In genomic region chr17:8161289-8162231, GRCh38 we compare ENCODE assay signal across 7 cellular contexts. TPM values are rescaled to one million over a fixed set of nuclear protein-coding genes. Genes with fewer than 3 reads are reported as not detected.
DNase-seq lines count a peak whose midpoint lies in the region; TF ChIP-seq lines count a peak whose summit lies in the region.
"Had no signal": no experiment of that assay in that cellular context is flagged by ENCODE, and none has a peak within 500 bp of the region (broad histone marks: within the 10 kb centered on the region; RNA-seq: fewer than 3 reads in every experiment).

No MANE protein-coding gene starts in this region.

- CTCF ChIA-PET in Calu3 (lab: Charles Lee), result no interaction called here

- intact Hi-C loops in Calu3 (cut with micrococcal nuclease; ENCODE audit: unreplicated experiment), result no loop called here

- H3K27ac Mint-ChIP-seq in Calu3 (ENCODE audit: unreplicated experiment), result no peak overlapping the region
- peak overlapping the region; percentile 89 for H3K27ac Mint-ChIP-seq in activated naive CD8-positive, alpha-beta T cell treated with anti-CD3 and anti-CD28 coated beads for 36 hours
- peak overlapping the region; percentile 82 for H3K27ac Mint-ChIP-seq in mesothelial cell of epicardium

- peaks cover 40% of the 10 kb centered on the region for H3K36me3 Mint-ChIP-seq in Calu3 (ENCODE audit: insufficient read depth, unreplicated experiment)
- H3K36me3 Mint-ChIP-seq in activated naive CD8-positive, alpha-beta T cell treated with anti-CD3 and anti-CD28 coated beads for 36 hours, result peaks cover 22% of the 10 kb centered on the region
- H3K36me3 Mint-ChIP-seq in mesothelial cell of epicardium, result no peaks in the 10 kb centered on the region

- no peak for DNase-seq in Calu3
- DNase-seq in activated naive CD8-positive, alpha-beta T cell treated with anti-CD3 and anti-CD28 coated beads for 36 hours, result no peak
- no peak for DNase-seq in mesothelial cell of epicardium (ENCODE audit: low spot score in 2 of 2, unreplicated experiment in 2 of 2)
- no peak for DNase-seq in NCI-H774 (lab: John Stamatoyannopoulos, UW)
- no peak for DNase-seq in iPS-NIHi7 (ENCODE audit: extremely low spot score)
- DNase-seq in activated CD4-positive, alpha-beta T cell treated with anti-CD3 and anti-CD28 coated beads, Interleukin-2, amount 50 U/mL, for 48 hours, result no peak
- DNase-seq: left cardiac atrium had no signal

- H3K4me1 Mint-ChIP-seq in Calu3 (ENCODE audit: low read depth, unreplicated experiment) (no peaks in the 10 kb centered on the region), mesothelial cell of epicardium (peaks cover 37% of the 10 kb centered on the region)
- H3K4me1 Mint-ChIP-seq in activated naive CD8-positive, alpha-beta T cell treated with anti-CD3 and anti-CD28 coated beads for 36 hours, result peaks cover 55% of the 10 kb centered on the region

- H3K27me3 Mint-ChIP-seq in Calu3 (ENCODE audit: unreplicated experiment), result no peaks in the 10 kb centered on the region
- no peaks in the 10 kb centered on the region for H3K27me3 Mint-ChIP-seq in activated naive CD8-positive, alpha-beta T cell treated with anti-CD3 and anti-CD28 coated beads for 36 hours
- H3K27me3 Mint-ChIP-seq in mesothelial cell of epicardium (ENCODE audit: low read depth), result no peaks in the 10 kb centered on the region

- TF ChIP-seq CTCF in Calu3 (IDR thresholded peaks at IDR 0.05; ENCODE audit: unreplicated experiment) (no peak), mesothelial cell of epicardium (IDR thresholded peaks at IDR 0.05; ENCODE audit: unreplicated experiment) (no peak)

- peak overlapping the region; percentile 76 for H3K4me3 Mint-ChIP-seq in Calu3 (ENCODE audit: low read depth, unreplicated experiment)
- peak overlapping the region; percentile 84 for H3K4me3 Mint-ChIP-seq in activated naive CD8-positive, alpha-beta T cell treated with anti-CD3 and anti-CD28 coated beads for 36 hours
- peak overlapping the region; percentile 73 for H3K4me3 Mint-ChIP-seq in mesothelial cell of epicardium

- H3K9me3 Mint-ChIP-seq in Calu3 (ENCODE audit: low read depth, unreplicated experiment) (no peaks in the 10 kb centered on the region), mesothelial cell of epicardium (no peaks in the 10 kb centered on the region)
- no peaks in the 10 kb centered on the region for H3K9me3 Mint-ChIP-seq in activated naive CD8-positive, alpha-beta T cell treated with anti-CD3 and anti-CD28 coated beads for 36 hours

- no TSS peak for BruUV-seq in Calu3 (replicated peaks; lab: Mats Ljungman, UMichigan)

RNA-seq across cellular contexts. Expression of gene VAMP2, which starts 1.2 kb away (rescaled TPM):
- total RNA-seq in Calu3 (2022) (18.1 and 22.1 TPM in 2 replicates), mesothelial cell of epicardium (51.3 to 55.3 TPM (median 54.8 TPM) in 3 replicates)
- total RNA-seq in activated naive CD8-positive, alpha-beta T cell treated with anti-CD3 and anti-CD28 coated beads for 36 hours, result 10 to 100 TPM; 27.7 to 28.4 TPM

RNA-seq across cellular contexts. Expression of gene PER1, which starts 9.4 kb away (rescaled TPM):
- total RNA-seq in Calu3 (2022) (16.1 and 17.0 TPM in 2 replicates), mesothelial cell of epicardium (55.2 to 70.2 TPM (median 58.0 TPM) in 3 replicates)
- 10 to 100 TPM; 55.7 to 56.1 TPM for total RNA-seq in activated naive CD8-positive, alpha-beta T cell treated with anti-CD3 and anti-CD28 coated beads for 36 hours

RNA-seq across cellular contexts. Expression of gene TMEM107, which starts 14.6 kb away (rescaled TPM):
- total RNA-seq in Calu3 (2022) (12.2 and 13.5 TPM in 2 replicates), mesothelial cell of epicardium (22.0 to 23.2 TPM (median 22.6 TPM) in 3 replicates)
- 10 to 100 TPM; 26.0 to 26.3 TPM for total RNA-seq in activated naive CD8-positive, alpha-beta T cell treated with anti-CD3 and anti-CD28 coated beads for 36 hours

RNA-seq across cellular contexts. Expression of gene BORCS6, which starts 28.4 kb away (rescaled TPM):
- 3.7 and 3.9 TPM in 2 replicates for total RNA-seq in Calu3 (2022)
- total RNA-seq in activated naive CD8-positive, alpha-beta T cell treated with anti-CD3 and anti-CD28 coated beads for 36 hours, result 1 to 10 TPM; 5.1 to 5.2 TPM
- 2.7 to 3.1 TPM (median 3.0 TPM) in 3 replicates for total RNA-seq in mesothelial cell of epicardium

RNA-seq across cellular contexts. Expression of gene HES7, which starts 37.7 kb away (rescaled TPM):
- total RNA-seq in Calu3 (2022) (0.28 and 0.69 TPM in 2 replicates), mesothelial cell of epicardium (0.45 to 0.75 TPM (median 0.66 TPM) in 3 replicates)
- 1 to 10 TPM; 1.9 to 2.0 TPM for total RNA-seq in activated naive CD8-positive, alpha-beta T cell treated with anti-CD3 and anti-CD28 coated beads for 36 hours
